Comparison of ENCODE assay signal across 9 cellular contexts in genomic region chr12:47814539-47815170, GRCh38. TPM values are rescaled to one million over a fixed set of nuclear protein-coding genes. Genes with fewer than 3 reads are reported as not detected.
A peak's percentile ranks its signal among the peaks of the same experiment; 100 is the strongest.
DNase-seq lines count a peak whose midpoint lies in the region; ATAC-seq and TF ChIP-seq lines count a peak whose summit lies in the region.
"Had no signal": no experiment of that assay in that cellular context is flagged by ENCODE, and none has a peak within 500 bp of the region (broad histone marks: within the 10 kb centered on the region; RNA-seq: fewer than 3 reads in every experiment).

No MANE protein-coding gene starts in this region.

- H3K4me3 Mint-ChIP-seq in T-helper 17 cell, result peak overlapping the region; percentile 96

- no peaks in the 10 kb centered on the region for H3K36me3 ChIP-seq in HCT116 (ENCODE audit: control insufficient read depth in 1 of 2, insufficient read depth in 2 of 2, low read length in 2 of 2)
- peaks cover 0 to 25% (median 0%) of the 10 kb centered on the region in 9 donors for H3K36me3 ChIP-seq in heart right ventricle
- peaks cover 0 to 11% (median 0%) of the 10 kb centered on the region in 6 donors for H3K36me3 ChIP-seq in spleen

- H3K4me3 ChIP-seq in HCT116 (replicated peaks in 1 of 2; ENCODE audit: low read depth in 1 of 2, low read length in 2 of 2) (no peak overlapping the region), heart right ventricle (peak overlapping the region in 5 of 10 donors; percentile 20 to 55 (median 52)), spleen (peak overlapping the region in 1 of 8 donors; percentile 69)

- no peak overlapping the region for H2AFZ ChIP-seq in HCT116 (ENCODE audit: low read depth, low read length, poor library complexity, severe bottlenecking)

- CTCF ChIA-PET in HCT116 (lab: Charles Lee), result interaction anchor here (3.7 kb wide), 1 partner anchor 23 kb away, joined by 20 read pairs; no protein-coding TSS in a partner anchor

- POLR2A ChIA-PET in HCT116 (lab: Charles Lee), result no interaction called here

- H3K27ac Mint-ChIP-seq in T-helper 17 cell, result peak overlapping the region; percentile 100

- H3K9me3 ChIP-seq in HCT116 (ENCODE audit: control insufficient read depth in 1 of 2, insufficient read depth in 1 of 2, low read depth in 1 of 2, low read length in 2 of 2), result no peaks in the 10 kb centered on the region
- no peaks in the 10 kb centered on the region for H3K9me3 ChIP-seq in T-helper 17 cell (ENCODE audit: control insufficient read depth, low read length, poor library complexity, severe bottlenecking)
- H3K9me3 ChIP-seq in heart right ventricle, result no peaks in the 10 kb centered on the region
- H3K9me3 ChIP-seq in spleen, result no peaks in the 10 kb centered on the region

- H3K27me3 ChIP-seq in HCT116 (ENCODE audit: insufficient read depth, low read length), result no peaks in the 10 kb centered on the region
- H3K27me3 ChIP-seq in heart right ventricle, result no peaks in the 10 kb centered on the region
- no peaks in the 10 kb centered on the region for H3K27me3 ChIP-seq in spleen (replicated peaks in 1 of 7)

- H3K9me2 ChIP-seq in HCT116 (ENCODE audit: insufficient read depth), result no peaks in the 10 kb centered on the region

- H3K27me3 Mint-ChIP-seq in T-helper 17 cell, result no peaks in the 10 kb centered on the region

- H3K9ac ChIP-seq in HCT116 (ENCODE audit: low read length), result no peak overlapping the region

- no peaks in the 10 kb centered on the region for H4K20me1 ChIP-seq in HCT116 (ENCODE audit: insufficient read depth)

- intact Hi-C loops in HCT116 (cut with micrococcal nuclease) (no loop called here), heart right ventricle (cut with DNase I) (loop anchor here in 1 of 10 donors (5.0 kb wide), 1 partner anchor 32 kb away; no protein-coding TSS in a partner anchor), spleen (cut with DNase I; ENCODE audit: low total_unique reads) (no loop called here)

- no peak for DNase-seq in HCT116 (ENCODE audit: low read depth, low spot score)
- DNase-seq in T-helper 17 cell, result no peak
- DNase-seq in heart right ventricle, result no peak
- DNase-seq in spleen, result no peak
- no peak for DNase-seq in GOT3 (lab: John Stamatoyannopoulos, UW)
- DNase-seq in GM10266 (ENCODE audit: extremely low spot score), result no peak
- DNase-seq: NCI-H2029 treated with DMSO at 0.1 percent for 48 hours had no signal

- H3K79me2 ChIP-seq in HCT116 (ENCODE audit: insufficient read depth, low read length), result peaks cover 94% of the 10 kb centered on the region

- peak overlapping the region; percentile 97; the same call in 1 of the 2 replicates for H3K4me2 ChIP-seq in HCT116 (ENCODE audit: low read length)

- TF ChIP-seq POLR2A in HCT116 (IDR thresholded peaks at IDR 0.05; ENCODE audit: borderline replicate concordance, extremely low read depth, insufficient read depth, insufficient read length) (no peak), spleen (IDR thresholded peaks at IDR 0.05) (no peak)

- TF ChIP-seq CTCF in HCT116 (IDR thresholded peaks at IDR 0.05 in 2 of 3, conservative IDR thresholded peaks at IDR 0.05 in 1 of 3; ENCODE audit: borderline replicate concordance in 1 of 3, insufficient read depth in 1 of 3, low read depth in 2 of 3, low read length in 2 of 3) (no peak), heart right ventricle (IDR thresholded peaks at IDR 0.05) (no peak), spleen (IDR thresholded peaks at IDR 0.05 in 8 of 11, conservative IDR thresholded peaks at IDR 0.05 in 3 of 11) (no peak), GM10266 (IDR thresholded peaks at IDR 0.05; ENCODE audit: control insufficient read depth, insufficient read depth, low read depth, missing control alignments) (no peak)

- peaks cover 69% of the 10 kb centered on the region for H3K4me1 Mint-ChIP-seq in T-helper 17 cell

- RAD21 ChIA-PET in HCT116 (lab: Charles Lee; ENCODE audit: low non-redundant PET in 1 of 2, low total read pairs in 2 of 2, uncharacterized antibody in 2 of 2, unreplicated experiment in 2 of 2), result no interaction called here

- no peaks in the 10 kb centered on the region for H3K36me3 Mint-ChIP-seq in T-helper 17 cell (ENCODE audit: low read depth)

- 44 to 60% methylated on average over 3 of the region's 3 CpGs for WGBS in heart right ventricle, 2 donors
- WGBS in spleen, 5 donors, result 38 to 62% (median 56%) methylated on average over 3 of the region's 3 CpGs

- H3K4me1 ChIP-seq in HCT116 (ENCODE audit: control insufficient read depth in 1 of 2, insufficient read depth in 2 of 2, low read length in 2 of 2) (peaks cover 44 to 94% of the 10 kb centered on the region in 2 experiments), heart right ventricle (peaks cover 55 to 94% (median 93%) of the 10 kb centered on the region in 9 donors), spleen (peaks cover 79 to 96% (median 92%) of the 10 kb centered on the region in 6 donors)

- H3K27ac ChIP-seq in HCT116 (ENCODE audit: low read depth, low read length), result no peak overlapping the region
- H3K27ac ChIP-seq in heart right ventricle, result peak overlapping the region; percentile 93 to 100 (median 98)
- H3K27ac ChIP-seq in spleen, result peak overlapping the region; percentile 64 to 98 (median 96)

- ATAC-seq in HCT116 (no peak), T-helper 17 cell (no peak), heart right ventricle (no peak), GM21737 (IDR thresholded peaks at IDR 0.05; ENCODE audit: unreplicated experiment) (no peak), HG03039 (IDR thresholded peaks at IDR 0.05; ENCODE audit: unreplicated experiment) (no peak)

- BruUV-seq in HCT116 (replicated peaks; lab: Mats Ljungman, UMichigan), result no TSS peak

- no peak for TF ChIP-seq RAD21 in HCT116 (IDR thresholded peaks at IDR 0.05; ENCODE audit: low read depth)

TF ChIP-seq in HCT116, 20 proteins besides CTCF, POLR2A, EP300 and RAD21:
- TF ChIP-seq TCF7L2 (IDR thresholded peaks at IDR 0.05; ENCODE audit: borderline replicate concordance, extremely low read depth, insufficient read depth, insufficient read length) (no peak), YY1 (IDR thresholded peaks at IDR 0.05; ENCODE audit: extremely low read depth, insufficient replicate concordance, low read depth, low read length) (no peak), POLR2AphosphoS5 (IDR thresholded peaks at IDR 0.05; ENCODE audit: low read depth, low read length) (no peak), ATF3 (IDR thresholded peaks at IDR 0.05) (no peak)

RNA-seq across cellular contexts. Expression of gene HDAC7, which starts 5.0 kb away (rescaled TPM):
- 38.1 TPM for total RNA-seq in HCT116 (2021; ENCODE audit: unreplicated experiment)
- 23.3 and 24.6 TPM in 2 replicates for polyA plus RNA-seq in HCT116 (2012)
- total RNA-seq in T-helper 17 cell, result 100 to 1,000 TPM; 129 to 151 TPM
- 10 to 100 TPM; 26.9 to 50.7 (median 38.5) TPM for total RNA-seq in heart right ventricle
- 10 to 100 TPM; 40.4 to 75.6 TPM for polyA plus RNA-seq in heart right ventricle
- 100 to 1,000 TPM in 5 of 7 donors, 10 to 100 TPM in 2; 74.9 to 158 (median 132) TPM for total RNA-seq in spleen
- 10 to 100 TPM; 39.6 to 76.7 (median 52.2) TPM for polyA plus RNA-seq in spleen

RNA-seq across cellular contexts. Expression of gene SLC48A1, which starts 41.6 kb away (rescaled TPM):
- 20.0 TPM for total RNA-seq in HCT116 (2021; ENCODE audit: unreplicated experiment)
- polyA plus RNA-seq in HCT116 (2012), result 12.2 and 15.7 TPM in 2 replicates
- 1 to 10 TPM; 5.9 to 6.9 TPM for total RNA-seq in T-helper 17 cell
- total RNA-seq in heart right ventricle, result 10 to 100 TPM; 18.6 to 31.9 (median 22.1) TPM
- polyA plus RNA-seq in heart right ventricle, result 10 to 100 TPM; 12.6 to 26.2 TPM
- 10 to 100 TPM; 20.2 to 66.4 (median 42.3) TPM for total RNA-seq in spleen
- polyA plus RNA-seq in spleen, result 10 to 100 TPM in 1 of 3 donors, 1 to 10 TPM in 2; 8.4 to 24.1 (median 9.5) TPM

RNA-seq across cellular contexts. Expression of gene RAPGEF3, which starts 56.0 kb away (rescaled TPM):
- 1.8 TPM for total RNA-seq in HCT116 (2021; ENCODE audit: unreplicated experiment)
- polyA plus RNA-seq in HCT116 (2012), result 1.1 and 1.9 TPM in 2 replicates
- under 1 TPM; 0.27 to 0.55 TPM for total RNA-seq in T-helper 17 cell
- 10 to 100 TPM in 9 of 10 donors, 1 to 10 TPM in 1; 9.5 to 54.9 (median 19.8) TPM for total RNA-seq in heart right ventricle
- polyA plus RNA-seq in heart right ventricle, result 100 to 1,000 TPM in 1 of 2 donors, 10 to 100 TPM in 1; 22.4 to 173 TPM
- total RNA-seq in spleen, result 10 to 100 TPM; 50.6 to 84.3 (median 57.8) TPM
- polyA plus RNA-seq in spleen, result 100 to 1,000 TPM in 1 of 3 donors, 10 to 100 TPM in 2; 21.4 to 116 (median 64.3) TPM
